Comparison of ENCODE assay signal across 15 cellular contexts in the genomic region with DNA sequence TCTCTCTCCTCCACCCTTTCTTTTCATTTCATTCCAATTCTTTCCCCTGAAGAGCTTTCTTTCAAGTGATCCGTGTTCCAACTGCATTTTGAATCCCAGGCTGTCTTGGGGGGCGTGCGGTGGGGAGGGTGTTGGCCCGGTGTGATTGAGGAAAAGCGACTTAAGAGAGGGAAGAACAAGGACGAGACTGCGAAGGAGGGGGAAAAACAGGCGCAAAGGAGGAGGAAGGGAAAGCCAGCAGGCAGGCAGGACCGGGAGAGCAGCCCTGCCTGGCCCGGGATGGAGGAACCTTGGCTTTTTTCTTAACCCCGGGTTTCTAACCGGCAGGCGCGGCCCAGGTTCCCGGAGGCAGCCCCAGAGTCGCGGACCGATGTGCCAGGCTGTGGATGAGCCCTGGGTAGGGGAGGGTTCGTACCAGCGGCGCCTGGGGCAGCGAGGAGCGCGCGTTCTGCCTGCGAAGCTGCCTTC. TPM values are rescaled to one million over a fixed set of nuclear protein-coding genes. Genes with fewer than 3 reads are reported as not detected.
DNase-seq lines count a peak whose midpoint lies in the region; ATAC-seq lines count a peak whose summit lies in the region.
"Had no signal": no experiment of that assay in that cellular context is flagged by ENCODE, and none has a peak within 500 bp of the region (broad histone marks: within the 10 kb centered on the region; RNA-seq: fewer than 3 reads in every experiment).

No MANE protein-coding gene starts in this region.

- no peak overlapping the region for H3K4me3 ChIP-seq in CD4-positive, alpha-beta memory T cell (ENCODE audit: low read length in 2 of 2)

- no peak overlapping the region for H3K27ac ChIP-seq in CD4-positive, alpha-beta memory T cell (ENCODE audit: low read depth, low read length)
- H3K27ac ChIP-seq: HL-60, uterus had no signal

- no peaks in the 10 kb centered on the region for H3K36me3 ChIP-seq in CD4-positive, alpha-beta memory T cell (ENCODE audit: insufficient read depth, low read length)
- H3K36me3 ChIP-seq: uterus had no signal

- intact Hi-C loops in CD4-positive, alpha-beta memory T cell (cut with micrococcal nuclease) = no loop called here

- H3K9me3 ChIP-seq in CD4-positive, alpha-beta memory T cell (ENCODE audit: control insufficient read depth in 1 of 2, low read length in 2 of 2) = no peaks in the 10 kb centered on the region
- H3K9me3 ChIP-seq: uterus had no signal

- POLR2A ChIA-PET in CD4-positive, alpha-beta memory T cell (lab: Charles Lee; ENCODE audit: partially characterized antibody) = no interaction called here

- peak; percentile 42 for DNase-seq in NCI-H2171 treated with DMSO at 0.1 percent for 48 hours (lab: John Stamatoyannopoulos, UW)
- no peak for DNase-seq in NCI-H2171 (lab: John Stamatoyannopoulos, UW)
- no peak for DNase-seq in CD4-positive, alpha-beta memory T cell
- peak; percentile 32 for DNase-seq in SK-N-DZ (ENCODE audit: low spot score)
- peak; percentile 50 for DNase-seq in iPS-NIHi11 (ENCODE audit: low spot score)
- DNase-seq in cerebellar cortex (ENCODE audit: low spot score) = no peak
- DNase-seq: ACHN; activated naive CD4-positive, alpha-beta T cell treated with Interleukin-2 at 50 U/mL for 16 hours; effector CD4-positive, alpha-beta T cell; GF-D8; NCI-H1048; uterus had no signal

- ATAC-seq in HG02678 (IDR thresholded peaks at IDR 0.05; ENCODE audit: unreplicated experiment) = no peak
- ATAC-seq in activated CD4-positive, CD25-positive, alpha-beta regulatory T cell treated with anti-CD3 and anti-CD28 coated beads, Interleukin-2, amount 50 U/mL, for 24 hours = no peak

- H3K4me1 Mint-ChIP-seq in CD4-positive, alpha-beta memory T cell = peaks cover 7 to 21% (median 13%) of the 10 kb centered on the region in 4 donors

- peaks cover 24% of the 10 kb centered on the region for H3K4me1 ChIP-seq in CD4-positive, alpha-beta memory T cell (ENCODE audit: insufficient read depth, low read length)

- peak overlapping the region in 5 of 8 donors; percentile 61 to 85 (median 71) for H3K4me3 Mint-ChIP-seq in CD4-positive, alpha-beta memory T cell

- peaks cover 2 to 20% (median 8%) of the 10 kb centered on the region in 8 donors for H3K9me3 Mint-ChIP-seq in CD4-positive, alpha-beta memory T cell

- H3K27me3 Mint-ChIP-seq in CD4-positive, alpha-beta memory T cell = peaks cover 58 to 60% of the 10 kb centered on the region in 2 donors

- peaks cover 54% of the 10 kb centered on the region for H3K27me3 ChIP-seq in CD4-positive, alpha-beta memory T cell (ENCODE audit: insufficient read depth, low read length)

- peaks cover 2 to 6% of the 10 kb centered on the region in 2 donors for H3K36me3 Mint-ChIP-seq in CD4-positive, alpha-beta memory T cell

- H3K27ac Mint-ChIP-seq in CD4-positive, alpha-beta memory T cell = no peak overlapping the region

- CTCF ChIA-PET in CD4-positive, alpha-beta memory T cell (lab: Charles Lee; ENCODE audit: partially characterized antibody) = no interaction called here

RNA-seq across cellular contexts. Expression of a gene that starts 1.3 kb away (rescaled TPM):
- total RNA-seq in CD4-positive, alpha-beta memory T cell = not detected
- polyA plus RNA-seq in CD4-positive, alpha-beta memory T cell = not detected
- polyA plus RNA-seq in SK-N-DZ (2014; cell fraction: cytosol; rRNA removed) = 46.9 and 71.1 TPM in 2 replicates
- polyA plus RNA-seq in SK-N-DZ (2014; cell fraction: nucleus; rRNA removed) = 58.0 and 62.8 TPM in 2 replicates

Comparison
In these comparisons a context has a peak if more than half of its experiments do, and no peak if none do; other contexts are left out.
1. DNase-seq: peak in NCI-H2171 treated with DMSO at 0.1 percent for 48 hours (single experiment), SK-N-DZ (single experiment) and iPS-NIHi11 (single experiment); none in NCI-H2171 (single experiment), CD4-positive, alpha-beta memory T cell (0 of 5) and cerebellar cortex (single experiment).